In the genomic region with DNA sequence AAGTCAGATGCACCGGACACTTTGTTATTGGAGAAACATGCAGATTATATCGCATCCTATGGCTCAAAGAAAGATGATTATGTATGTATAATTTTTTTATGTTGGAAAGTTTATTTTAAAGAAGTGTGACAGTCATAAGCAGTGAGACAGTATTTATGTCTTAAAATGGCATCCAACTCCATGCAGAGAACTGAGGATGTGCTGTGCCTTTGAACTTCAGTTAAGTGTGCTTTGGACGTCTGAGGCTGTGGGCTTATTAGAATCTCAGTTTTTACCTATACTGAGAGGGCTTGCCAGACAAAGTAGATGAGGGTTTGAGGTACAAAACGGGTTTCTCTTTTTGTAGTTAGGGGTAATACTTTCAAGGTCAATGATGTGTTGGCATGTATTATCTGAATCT, we compare ENCODE assay signal across 9 cellular contexts. TPM values are rescaled to one million over a fixed set of nuclear protein-coding genes. Genes with fewer than 3 reads are reported as not detected.
DNase-seq lines count a peak whose midpoint lies in the region; ATAC-seq and TF ChIP-seq lines count a peak whose summit lies in the region.
"Had no signal": no experiment of that assay in that cellular context is flagged by ENCODE, and none has a peak within 500 bp of the region (broad histone marks: within the 10 kb centered on the region; RNA-seq: fewer than 3 reads in every experiment).

No MANE protein-coding gene starts in this region.

- TF ChIP-seq EP300 in tibial nerve (IDR thresholded peaks at IDR 0.05): no peak

- H3K9me3 Mint-ChIP-seq in activated T-cell treated with anti-CD3 and anti-CD28 coated beads, Interleukin-2, amount 50 U/mL, for 72 hours: peaks cover 0 to 2% of the 10 kb centered on the region in 2 donors

- peaks cover 50% of the 10 kb centered on the region for H3K4me1 Mint-ChIP-seq in activated T-cell treated with anti-CD3 and anti-CD28 coated beads, Interleukin-2, amount 50 U/mL, for 72 hours (ENCODE audit: low read depth)

- TF ChIP-seq POLR2A in right lobe of liver (IDR thresholded peaks at IDR 0.05) (no peak), tibial nerve (IDR thresholded peaks at IDR 0.05) (no peak)

- no peaks in the 10 kb centered on the region for H3K27me3 Mint-ChIP-seq in activated T-cell treated with anti-CD3 and anti-CD28 coated beads, Interleukin-2, amount 50 U/mL, for 72 hours (ENCODE audit: low read depth)

- H3K27me3 ChIP-seq in ascending aorta: no peaks in the 10 kb centered on the region
- H3K27me3 ChIP-seq in right lobe of liver: no peaks in the 10 kb centered on the region
- H3K27me3 ChIP-seq in tibial nerve: no peaks in the 10 kb centered on the region

- peak overlapping the region; percentile 100 for H3K27ac Mint-ChIP-seq in activated T-cell treated with anti-CD3 and anti-CD28 coated beads, Interleukin-2, amount 50 U/mL, for 72 hours

- intact Hi-C loops in ascending aorta (cut with DNase I) (loop anchor here (10.0 kb wide), 1 partner anchor 287 kb away; a partner anchor contains a TSS), right lobe of liver (cut with DNase I) (loop anchor here in 1 of 2 donors (10.0 kb wide), 1 partner anchor 63 kb away; a partner anchor contains a TSS), sciatic nerve (cut with DNase I) (no loop called here)

- peaks cover 10 to 19% of the 10 kb centered on the region in 2 donors for H3K4me1 ChIP-seq in ascending aorta
- peaks cover 0 to 41% (median 18%) of the 10 kb centered on the region in 4 donors for H3K4me1 ChIP-seq in right lobe of liver
- H3K4me1 ChIP-seq in tibial nerve: peaks cover 0 to 51% (median 23%) of the 10 kb centered on the region in 4 donors

- no peak for TF ChIP-seq CTCF in ascending aorta (IDR thresholded peaks at IDR 0.05)
- TF ChIP-seq CTCF in right lobe of liver (IDR thresholded peaks at IDR 0.05): no peak
- TF ChIP-seq CTCF in tibial nerve (IDR thresholded peaks at IDR 0.05): no peak

- WGBS in right lobe of liver (ENCODE audit: insufficient coverage, low coverage, low lambda C conversion rate, missing lambda C conversion rate): 14% methylated on average over 4 of the region's 4 CpGs
- WGBS in tibial nerve, 2 donors: 18 to 22% methylated on average over 4 of the region's 4 CpGs

- no peak for ATAC-seq in activated T-cell treated with anti-CD3 and anti-CD28 coated beads, Interleukin-2, amount 50 U/mL, for 72 hours (replicated peaks in 1 of 2)
- ATAC-seq in right lobe of liver (no peak), HG03139 (IDR thresholded peaks at IDR 0.05; ENCODE audit: unreplicated experiment) (no peak), sciatic nerve (no peak)

- H3K36me3 ChIP-seq in ascending aorta: peaks cover 14 to 27% of the 10 kb centered on the region in 2 donors
- peaks cover 0 to 28% (median 16%) of the 10 kb centered on the region in 4 donors for H3K36me3 ChIP-seq in right lobe of liver
- H3K36me3 ChIP-seq in tibial nerve: peaks cover 0 to 27% (median 10%) of the 10 kb centered on the region in 3 donors

- H3K4me3 ChIP-seq in ascending aorta (peak overlapping the region; percentile 66 to 74), right lobe of liver (peak overlapping the region; percentile 61 to 81 (median 64)), tibial nerve (peak overlapping the region; percentile 50 to 77 (median 67))

- H3K36me3 Mint-ChIP-seq in activated T-cell treated with anti-CD3 and anti-CD28 coated beads, Interleukin-2, amount 50 U/mL, for 72 hours (ENCODE audit: insufficient read depth in 2 of 2): peaks cover 19 to 61% of the 10 kb centered on the region in 2 donors

- no peak for DNase-seq in activated T-cell treated with anti-CD3 and anti-CD28 coated beads, Interleukin-2, amount 50 U/mL, for 72 hours
- no peak for DNase-seq in activated T-cell treated with anti-CD3 and anti-CD28 coated beads, Interleukin-2, amount 50 U/mL, for 48 hours
- no peak for DNase-seq in ascending aorta (ENCODE audit: low spot score in 2 of 2)
- no peak for DNase-seq in right lobe of liver
- DNase-seq in tibial nerve (ENCODE audit: low spot score in 2 of 2): no peak
- no peak for DNase-seq in sciatic nerve (ENCODE audit: low spot score)
- DNase-seq in C1 segment of cervical spinal cord (lab: John Stamatoyannopoulos, UW): no peak
- DNase-seq: NCI-H1105 had no signal

- H3K27ac ChIP-seq in ascending aorta (peak overlapping the region in 1 of 2 donors; percentile 88), right lobe of liver (peak overlapping the region in 1 of 3 donors; percentile 39), tibial nerve (peak overlapping the region in 3 of 4 donors; percentile 80 to 93 (median 87))

- H3K4me3 Mint-ChIP-seq in activated T-cell treated with anti-CD3 and anti-CD28 coated beads, Interleukin-2, amount 50 U/mL, for 72 hours: peak overlapping the region; percentile 98 to 99

- no peaks in the 10 kb centered on the region for H3K9me3 ChIP-seq in ascending aorta
- H3K9me3 ChIP-seq in right lobe of liver: no peaks in the 10 kb centered on the region
- H3K9me3 ChIP-seq in tibial nerve: no peaks in the 10 kb centered on the region

RNA-seq across cellular contexts. Expression of a gene that starts 1.5 kb away (rescaled TPM):
- total RNA-seq in activated T-cell treated with anti-CD3 and anti-CD28 coated beads, Interleukin-2, amount 50 U/mL, for 72 hours: 100 to 1,000 TPM; 133 to 156 TPM
- 17.7 TPM for total RNA-seq in ascending aorta
- 10 to 100 TPM; 34.1 to 47.8 (median 41.4) TPM for total RNA-seq in right lobe of liver
- 10 to 100 TPM; 42.2 to 56.3 (median 50.9) TPM for total RNA-seq in tibial nerve
- total RNA-seq in sciatic nerve: 57.2 TPM

RNA-seq across cellular contexts. Expression of a gene that starts 9.2 kb away (rescaled TPM):
- total RNA-seq in activated T-cell treated with anti-CD3 and anti-CD28 coated beads, Interleukin-2, amount 50 U/mL, for 72 hours: under 1 TPM; 0.65 to 0.99 TPM
- total RNA-seq in ascending aorta (not detected), right lobe of liver (under 1 TPM in 4 of 6 experiments, not detected in 2; 0.05 to 0.09 (median 0.08) TPM), tibial nerve (1 to 10 TPM in 1 of 4 donors, under 1 TPM in 3; 0.44 to 2.7 (median 0.79) TPM), sciatic nerve (1.6 TPM)
